Comparison of ENCODE assay signal across 1 cellular context in genomic region chr14:23640524-23641141, GRCh38.
TF ChIP-seq lines count a peak whose summit lies in the region.

No MANE protein-coding gene starts in this region.

TF ChIP-seq in HEK293, 187 proteins besides CTCF, POLR2A, EP300 and RAD21 (continued from another document):
- TF ChIP-seq ZNF248 (tag by site-specific recombination; IDR thresholded peaks at IDR 0.05), result no peak
- no peak for TF ChIP-seq ZNF747 (tag by site-specific recombination; IDR thresholded peaks at IDR 0.05)
- TF ChIP-seq ZNF561 (tag by site-specific recombination; IDR thresholded peaks at IDR 0.05; ENCODE audit: borderline replicate concordance), result peak; percentile 60; the same call in 1 of the 2 replicates
- TF ChIP-seq ZBTB26 (tag by site-specific recombination; optimal IDR thresholded peaks at IDR 0.05), result no peak
- TF ChIP-seq KLF8 (tag by site-specific recombination; IDR thresholded peaks at IDR 0.05), result no peak
- TF ChIP-seq ZNF140 (tag by site-specific recombination; IDR thresholded peaks at IDR 0.05), result no peak
- no peak for TF ChIP-seq REPIN1 (tag by site-specific recombination; IDR thresholded peaks at IDR 0.05; ENCODE audit: low read depth)
- no peak for TF ChIP-seq ZNF175 (tag by site-specific recombination; IDR thresholded peaks at IDR 0.05)
- no peak for TF ChIP-seq ZNF18 (tag by site-specific recombination; IDR thresholded peaks at IDR 0.05)
- TF ChIP-seq ZNF146 (tag by site-specific recombination; IDR thresholded peaks at IDR 0.05), result no peak
- no peak for TF ChIP-seq ZNF707 (tag by site-specific recombination; IDR thresholded peaks at IDR 0.05)
- TF ChIP-seq ZNF830 (tag by site-specific recombination; IDR thresholded peaks at IDR 0.05; ENCODE audit: low read depth), result no peak
- TF ChIP-seq ZNF548 (tag by site-specific recombination; IDR thresholded peaks at IDR 0.05), result no peak
- peak; percentile 75; the same call in 1 of the 2 replicates for TF ChIP-seq KLF17 (tag by site-specific recombination; IDR thresholded peaks at IDR 0.05)
- no peak for TF ChIP-seq ZNF513 (tag by site-specific recombination; IDR thresholded peaks at IDR 0.05)
- TF ChIP-seq ZNF521 (tag by site-specific recombination; IDR thresholded peaks at IDR 0.05), result no peak
- no peak for TF ChIP-seq ZNF664 (tag by site-specific recombination; IDR thresholded peaks at IDR 0.05)
- TF ChIP-seq ZNF488 (tag by site-specific recombination; IDR thresholded peaks at IDR 0.05), result no peak
- TF ChIP-seq ZNF2 (tag by site-specific recombination; IDR thresholded peaks at IDR 0.05), result 0 out of 2 replicates have a peak, but pooled peaks have one; percentile 31
- TF ChIP-seq ZNF501 (tag by site-specific recombination; IDR thresholded peaks at IDR 0.05), result no peak
- peak; percentile 59; the same call in 1 of the 2 replicates for TF ChIP-seq WT1 (tag by site-specific recombination; IDR thresholded peaks at IDR 0.05)
- no peak for TF ChIP-seq ZNF416 (tag by site-specific recombination; IDR thresholded peaks at IDR 0.05)
- TF ChIP-seq ELK4 (IDR thresholded peaks at IDR 0.05; ENCODE audit: borderline replicate concordance, low read depth, low read length), result no peak
- peak; percentile 62 for TF ChIP-seq ZNF692 (tag by site-specific recombination; IDR thresholded peaks at IDR 0.05)
- no peak for TF ChIP-seq SP2 (tag by site-specific recombination; IDR thresholded peaks at IDR 0.05)
- no peak for TF ChIP-seq ZFP69B (tag by site-specific recombination; IDR thresholded peaks at IDR 0.05)
- TF ChIP-seq ZNF223 (tag by site-specific recombination; IDR thresholded peaks at IDR 0.05), result no peak
- TF ChIP-seq ZBTB44 (tag by site-specific recombination; IDR thresholded peaks at IDR 0.05), result no peak
- TF ChIP-seq RBAK (tag by site-specific recombination; IDR thresholded peaks at IDR 0.05), result no peak
- TF ChIP-seq ZNF843 (tag by site-specific recombination; IDR thresholded peaks at IDR 0.05), result peak; percentile 73
- TF ChIP-seq ZNF266 (tag by site-specific recombination; IDR thresholded peaks at IDR 0.05; ENCODE audit: low read depth), result no peak
- no peak for TF ChIP-seq ZNF433 (tag by site-specific recombination; IDR thresholded peaks at IDR 0.05; ENCODE audit: low read depth)
- TF ChIP-seq MYNN (tag by site-specific recombination; IDR thresholded peaks at IDR 0.05; ENCODE audit: borderline replicate concordance), result no peak
- no peak for TF ChIP-seq ZBTB7A (tag by site-specific recombination; IDR thresholded peaks at IDR 0.05; ENCODE audit: low read depth)
- no peak for TF ChIP-seq ZSCAN30 (tag by site-specific recombination; IDR thresholded peaks at IDR 0.05)
- TF ChIP-seq KLF1 (tag by site-specific recombination; IDR thresholded peaks at IDR 0.05), result no peak
- TF ChIP-seq OSR2 (tag by site-specific recombination; IDR thresholded peaks at IDR 0.05), result peak; percentile 94
- no peak for TF ChIP-seq ZNF121 (tag by site-specific recombination; IDR thresholded peaks at IDR 0.05)
- 0 out of 2 replicates have a peak, but pooled peaks have one; percentile 14 for TF ChIP-seq KLF16 (tag by site-specific recombination; IDR thresholded peaks at IDR 0.05)
- TF ChIP-seq IKZF3 (tag by site-specific recombination; IDR thresholded peaks at IDR 0.05), result peak; percentile 83
- no peak for TF ChIP-seq HIC1 (tag by site-specific recombination; IDR thresholded peaks at IDR 0.05)
- TF ChIP-seq ZNF138 (tag by site-specific recombination; IDR thresholded peaks at IDR 0.05; ENCODE audit: borderline replicate concordance), result no peak
- no peak for TF ChIP-seq ZNF155 (tag by site-specific recombination; IDR thresholded peaks at IDR 0.05)
- TF ChIP-seq ZNF324 (tag by site-specific recombination; IDR thresholded peaks at IDR 0.05), result no peak
- TF ChIP-seq GLIS2 (tag by site-specific recombination; IDR thresholded peaks at IDR 0.05), result no peak
- TF ChIP-seq ZNF362 (tag by site-specific recombination; IDR thresholded peaks at IDR 0.05), result no peak
- no peak for TF ChIP-seq ZNF791 (tag by site-specific recombination; IDR thresholded peaks at IDR 0.05)
